In the genomic region with DNA sequence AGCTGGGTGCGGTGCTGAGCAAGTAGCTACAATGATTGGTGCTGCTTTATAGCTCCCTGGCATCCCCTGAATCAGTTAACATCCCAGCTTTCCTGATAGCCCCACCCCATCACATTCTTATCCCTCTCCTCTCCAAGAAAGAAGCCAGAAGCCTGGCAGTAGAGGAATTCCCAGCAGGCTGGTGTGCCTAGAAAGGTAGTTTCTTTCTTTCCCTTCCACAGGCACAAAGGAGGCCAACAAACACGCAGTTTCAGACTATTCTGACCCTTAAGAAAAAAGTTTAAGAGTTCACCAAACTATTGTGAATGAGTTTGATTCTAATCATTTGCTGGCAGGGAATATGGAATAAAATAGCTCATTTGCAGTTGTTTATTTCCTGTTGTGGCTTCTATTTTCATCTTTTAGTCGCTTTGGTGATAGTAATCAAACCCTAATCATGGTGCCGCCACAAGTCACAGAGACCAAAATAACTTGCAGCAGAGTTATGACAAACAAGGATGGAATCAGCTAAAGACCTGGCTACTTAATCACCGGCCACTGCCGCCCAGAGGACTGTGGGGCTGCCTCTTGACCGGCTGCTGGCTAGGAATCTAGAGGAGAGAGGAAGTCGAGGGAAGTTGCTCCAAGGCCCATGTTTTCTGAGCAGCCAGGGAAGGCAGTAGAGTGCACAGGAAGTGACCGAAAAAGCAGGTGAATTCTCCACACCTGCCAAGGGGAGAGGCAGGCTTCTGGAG, we compare ENCODE assay signal across 8 cellular contexts. TPM values are rescaled to one million over a fixed set of nuclear protein-coding genes. Genes with fewer than 3 reads are reported as not detected.
DNase-seq lines count a peak whose midpoint lies in the region; ATAC-seq and TF ChIP-seq lines count a peak whose summit lies in the region.

No MANE protein-coding gene starts in this region.

- H3K27ac Mint-ChIP-seq in progenitor cell of endocrine pancreas = peak overlapping the region; percentile 18
- H3K27ac Mint-ChIP-seq in natural killer cell = peak overlapping the region in 1 of 2 donors; percentile 59

- DNase-seq in DMS53 treated with DMSO at 0.1 percent for 48 hours (lab: John Stamatoyannopoulos, UW; ENCODE audit: unreplicated experiment) = peak; percentile 34
- no peak for DNase-seq in RWPE2 (ENCODE audit: low spot score)
- DNase-seq in fibroblast of the aortic adventitia (ENCODE audit: low read depth) = peak; percentile 77
- no peak for DNase-seq in progenitor cell of endocrine pancreas (ENCODE audit: low spot score, unreplicated experiment)
- DNase-seq in GM13976 (ENCODE audit: low spot score) = no peak
- DNase-seq in natural killer cell = no peak
- no peak for DNase-seq in NCI-H526 treated with DMSO at 0.1 percent for 48 hours (lab: John Stamatoyannopoulos, UW)

- in situ Hi-C loops in GM13976 (cut with MboI; ENCODE audit: low sequenced_read_pairs, unreplicated experiment) = no loop called here

- ATAC-seq in RWPE2 (ENCODE audit: low read depth) = peak; percentile 7; the same call in 1 of the 3 replicates
- no peak for ATAC-seq in natural killer cell
- no peak for ATAC-seq in GM21825 (IDR thresholded peaks at IDR 0.05; ENCODE audit: unreplicated experiment)

- H3K36me3 ChIP-seq in RWPE2 (ENCODE audit: low read depth) = no peaks in the 10 kb centered on the region

- H3K9me3 ChIP-seq in RWPE2 (ENCODE audit: severe bottlenecking) = no peaks in the 10 kb centered on the region

- TF ChIP-seq CTCF in RWPE2 (IDR thresholded peaks at IDR 0.05; ENCODE audit: poor library complexity, severe bottlenecking) (peak; percentile 24), fibroblast of the aortic adventitia (IDR thresholded peaks at IDR 0.05; ENCODE audit: insufficient read depth, low read length) (peak; percentile 10), progenitor cell of endocrine pancreas (IDR thresholded peaks at IDR 0.05; ENCODE audit: unreplicated experiment) (no peak), GM13976 (IDR thresholded peaks at IDR 0.05; ENCODE audit: borderline replicate concordance, control extremely low read depth, extremely low read depth, insufficient read depth, missing control alignments) (no peak), natural killer cell (IDR thresholded peaks at IDR 0.05) (no peak)

- H3K9me3 Mint-ChIP-seq in progenitor cell of endocrine pancreas (ENCODE audit: low read depth) (no peaks in the 10 kb centered on the region), natural killer cell (no peaks in the 10 kb centered on the region)

- H3K4me1 Mint-ChIP-seq in progenitor cell of endocrine pancreas (ENCODE audit: low read depth) = peaks cover 16% of the 10 kb centered on the region
- peaks cover 18 to 20% of the 10 kb centered on the region in 2 donors for H3K4me1 Mint-ChIP-seq in natural killer cell

- no peak overlapping the region for H3K4me3 Mint-ChIP-seq in progenitor cell of endocrine pancreas (ENCODE audit: low read depth)
- no peak overlapping the region for H3K4me3 Mint-ChIP-seq in natural killer cell

- H3K36me3 Mint-ChIP-seq in progenitor cell of endocrine pancreas (ENCODE audit: insufficient read depth) (no peaks in the 10 kb centered on the region), natural killer cell (no peaks in the 10 kb centered on the region)

- H3K27me3 Mint-ChIP-seq in progenitor cell of endocrine pancreas = peaks cover 10% of the 10 kb centered on the region
- peaks cover 0 to 3% of the 10 kb centered on the region in 2 donors for H3K27me3 Mint-ChIP-seq in natural killer cell (ENCODE audit: low read depth in 2 of 2)

- H3K4me3 ChIP-seq in RWPE2 (ENCODE audit: severe bottlenecking) (no peak overlapping the region), fibroblast of the aortic adventitia (ENCODE audit: low read depth, low read length) (no peak overlapping the region)

- peaks cover 34% of the 10 kb centered on the region for H3K4me1 ChIP-seq in RWPE2 (ENCODE audit: insufficient read depth, poor library complexity, severe bottlenecking)

- H3K27me3 ChIP-seq in RWPE2 (ENCODE audit: insufficient read depth, poor library complexity, severe bottlenecking) = no peaks in the 10 kb centered on the region

- intact Hi-C loops in natural killer cell (cut with micrococcal nuclease) = no loop called here

- peak overlapping the region; percentile 98 for H3K27ac ChIP-seq in RWPE2 (ENCODE audit: poor library complexity, severe bottlenecking)

RNA-seq across cellular contexts. Expression of a gene that starts 4.9 kb away (rescaled TPM):
- total RNA-seq in fibroblast of the aortic adventitia (ENCODE audit: low replicate concordance) (10.5 and 27.2 TPM in 2 replicates), progenitor cell of endocrine pancreas (24.3 and 27.8 TPM in 2 replicates), natural killer cell (100 to 1,000 TPM; 127 to 204 (median 182) TPM)

Comparison
In these comparisons a context has a peak if more than half of its experiments do, and no peak if none do; other contexts are left out.
1. DNase-seq: peak in DMS53 treated with DMSO at 0.1 percent for 48 hours (single experiment) and fibroblast of the aortic adventitia (single experiment); none in RWPE2 (single experiment), progenitor cell of endocrine pancreas (single experiment), GM13976 (single experiment), natural killer cell (single experiment) and NCI-H526 treated with DMSO at 0.1 percent for 48 hours (single experiment).
2. CTCF ChIP-seq: peak in RWPE2 (single experiment) and fibroblast of the aortic adventitia (single experiment); none in progenitor cell of endocrine pancreas (single experiment), GM13976 (single experiment) and natural killer cell (single experiment).